8 cellular contexts compared by ENCODE assay signal in the genomic region with DNA sequence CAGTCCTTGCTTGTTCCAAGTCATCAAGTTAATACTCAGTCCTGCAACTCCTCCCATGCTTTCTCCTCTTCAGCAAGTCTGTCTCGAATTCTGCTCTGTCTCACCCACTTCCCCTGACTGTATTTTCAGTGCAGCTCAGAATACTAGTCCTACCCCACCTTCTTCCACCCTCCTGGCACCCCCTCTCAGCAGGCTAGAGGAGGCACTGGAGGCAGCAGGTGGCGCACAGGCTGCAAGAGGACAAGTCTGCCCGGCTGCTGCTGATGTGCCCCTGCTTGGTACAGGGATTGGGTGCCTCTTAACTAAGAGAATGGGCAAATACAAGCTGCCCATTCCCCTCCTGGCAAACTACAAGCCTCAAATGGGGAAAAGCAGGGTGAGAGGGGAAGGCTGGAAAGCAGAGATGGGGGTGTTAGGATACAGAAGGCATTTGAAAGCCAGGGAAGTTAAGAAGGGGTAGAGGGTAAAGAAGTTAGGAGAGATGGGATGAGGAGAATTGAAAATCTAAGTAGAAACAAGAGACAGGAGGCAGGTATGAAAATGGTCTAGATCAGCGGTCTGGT. TPM values are rescaled to one million over a fixed set of nuclear protein-coding genes. Genes with fewer than 3 reads are reported as not detected.
A peak's percentile ranks its signal among the peaks of the same experiment; 100 is the strongest.
DNase-seq lines count a peak whose midpoint lies in the region; ATAC-seq, FAIRE-seq and TF ChIP-seq lines count a peak whose summit lies in the region.

No MANE protein-coding gene starts in this region.

- TF ChIP-seq RAD21 in GM12878 (IDR thresholded peaks at IDR 0.05; ENCODE audit: insufficient read depth, low read depth, low read length): 0 out of 2 replicates have a peak, but pooled peaks have one; percentile 17

- TF ChIP-seq CTCF in NB4 (IDR thresholded peaks at IDR 0.05; ENCODE audit: low read depth, low read length) (no peak), GM12878 (IDR thresholded peaks at IDR 0.05 in 2 of 3, conservative IDR thresholded peaks at IDR 0.05 in 1 of 3; ENCODE audit: control insufficient read depth in 2 of 3, extremely low read depth in 1 of 3, insufficient read depth in 1 of 3, low read depth in 3 of 3, low read length in 3 of 3) (peak; percentile 40 to 46 (median 42); a peak in 5 of 6 replicates)

- intact Hi-C loops in GM12878 (cut with micrococcal nuclease; ENCODE audit: unreplicated experiment): loop anchor here (10.0 kb wide), 1 partner anchor 652 kb away; the partner anchor contains the start of genes FANCG and VCP

- H4K20me1 ChIP-seq in GM12878 (ENCODE audit: control insufficient read depth, insufficient read depth): no peaks in the 10 kb centered on the region

- peak overlapping the region; percentile 90 for H3K9ac ChIP-seq in GM12878 (ENCODE audit: control insufficient read depth, insufficient read depth, low read length)

- BruUV-seq in GM12878 (replicated peaks; lab: Mats Ljungman, UMichigan): no TSS peak

- POLR2A ChIA-PET in GM12878 (lab: Charles Lee): interaction anchor here (0.5 to 8.1 kb wide), 13 partner anchors 11 to 123 kb away, joined by 3 to 163 read pairs (median 8); partner anchors contain the start of genes ARHGEF39, CCDC107, GBA2 and HINT2

- peak overlapping the region; percentile 99 for H3K4me2 ChIP-seq in GM12878 (ENCODE audit: control insufficient read depth, insufficient read depth)

- SMC1A ChIA-PET in GM12878 (lab: Charles Lee; ENCODE audit: uncharacterized antibody, unreplicated experiment): interaction anchor here (0.7 to 8.0 kb wide), 23 partner anchors 11 to 155 kb away, joined by 3 to 145 read pairs (median 6); partner anchors contain the start of genes ARHGEF39, CCDC107, GBA2 and MSMP

- DNase-seq in SKM-1 treated with dmso at 0.1 percent for 144 hours (lab: John Stamatoyannopoulos, UW; ENCODE audit: unreplicated experiment) (peak; percentile 15), SKM-1 (lab: John Stamatoyannopoulos, UW; ENCODE audit: unreplicated experiment) (no peak), NB4 (ENCODE audit: low read depth) (peak; percentile 67), GM12878 (ENCODE audit: low read depth, low spot score) (no peak), left kidney (ENCODE audit: low read depth, low spot score) (peak; percentile 18), NCI-H2029 treated with DMSO at 0.1 percent for 48 hours (lab: John Stamatoyannopoulos, UW) (no peak), DMS153 (lab: John Stamatoyannopoulos, UW) (no peak)

- no peak for FAIRE-seq in GM12878 (lab: Jason Lieb, UNC)

- TF ChIP-seq EP300 in GM12878 (IDR thresholded peaks at IDR 0.05; ENCODE audit: borderline replicate concordance in 1 of 2, control insufficient read depth in 1 of 2, low read depth in 2 of 2, low read length in 2 of 2): no peak

- CTCF ChIA-PET in GM12878 (lab: Yijun Ruan, JAX): interaction anchor here (0.6 to 9.5 kb wide), 36 partner anchors 8 to 173 kb away, joined by 3 to 183 read pairs (median 6); partner anchors contain the start of genes ARHGEF39, CCDC107, GBA2 and HINT2

- H3K36me3 ChIP-seq in GM12878 (ENCODE audit: control insufficient read depth in 2 of 2, insufficient read depth in 2 of 2, low read length in 1 of 2) (peaks cover 23 to 29% of the 10 kb centered on the region in 2 experiments), thymus (ENCODE audit: control insufficient read depth, insufficient read depth) (peaks cover 36% of the 10 kb centered on the region)

- H3K27ac ChIP-seq in GM12878 (ENCODE audit: control insufficient read depth, insufficient read depth): peak overlapping the region; percentile 92
- peak overlapping the region; percentile 50 for H3K27ac ChIP-seq in thymus (ENCODE audit: low read depth)

- TF ChIP-seq POLR2A in NB4 (IDR thresholded peaks at IDR 0.05; ENCODE audit: extremely low read depth, insufficient read length): no peak
- no peak for TF ChIP-seq POLR2A in GM12878 (IDR thresholded peaks at IDR 0.05; ENCODE audit: low read depth, low read length)

- RAD21 ChIA-PET in GM12878 (lab: Charles Lee; ENCODE audit: unreplicated experiment): interaction anchor here (0.6 to 8.6 kb wide), 19 partner anchors 10 to 122 kb away, joined by 3 to 133 read pairs (median 6); partner anchors contain the start of genes ARHGEF39, CCDC107, CD72 and GBA2

- ATAC-seq in GM12878: peak; percentile 80

- in situ Hi-C loops in GM12878 (cut with MboI): loop anchor here (5.0 kb wide), 1 partner anchor 120 kb away; the partner anchor contains the start of gene TESK1

- H3K79me2 ChIP-seq in GM12878 (ENCODE audit: control insufficient read depth, insufficient read depth, low read length): peaks cover 62% of the 10 kb centered on the region

- no peaks in the 10 kb centered on the region for H3K9me3 ChIP-seq in GM12878 (replicated peaks; ENCODE audit: control insufficient read depth, insufficient read depth, low read length)
- H3K9me3 ChIP-seq in thymus (ENCODE audit: control insufficient read depth): no peaks in the 10 kb centered on the region

- H2AFZ ChIP-seq in GM12878 (ENCODE audit: control insufficient read depth, low read depth, low read length): no peak overlapping the region

- WGBS in GM12878 (ENCODE audit: insufficient coverage, insufficient replicate concordance, low lambda C conversion rate, missing lambda C conversion rate): 19% methylated on average over 4 of the region's 4 CpGs
- WGBS in thymus: 24% methylated on average over 4 of the region's 4 CpGs

- H3K4me3 ChIP-seq in NB4 (ENCODE audit: low read depth, low read length): peak overlapping the region; percentile 65
- peak overlapping the region; percentile 93 for H3K4me3 ChIP-seq in GM12878
- H3K4me3 ChIP-seq in thymus (ENCODE audit: low read length): no peak overlapping the region

- H3K4me1 ChIP-seq in GM12878 (ENCODE audit: control insufficient read depth, insufficient read depth, low read length) (peaks cover 23% of the 10 kb centered on the region), thymus (ENCODE audit: control insufficient read depth, insufficient read depth, low read length) (peaks cover 47% of the 10 kb centered on the region)

- H3K27me3 ChIP-seq in GM12878 (replicated peaks in 1 of 2; ENCODE audit: control insufficient read depth in 2 of 2, insufficient read depth in 2 of 2, low read length in 1 of 2) (no peaks in the 10 kb centered on the region), thymus (ENCODE audit: control insufficient read depth, insufficient read depth) (no peaks in the 10 kb centered on the region)

RNA-seq across cellular contexts. Expression of gene TLN1, which starts 5.0 kb away (rescaled TPM):
- 153 and 188 TPM in 2 replicates for total RNA-seq in GM12878 (2013; cell fraction: nucleolus; rRNA removed)
- 119 and 143 TPM in 2 replicates for total RNA-seq in GM12878 (2014; rRNA removed)
- total RNA-seq in GM12878 (2014; rRNA removed; fragmentation: Illumina TruSeq; extraction: Trizol): 49.5 and 61.0 TPM in 2 replicates
- 305 and 308 TPM in 2 replicates for total RNA-seq in GM12878 (2021)
- 68.0 TPM for polyA plus RNA-seq in GM12878 (2011; ENCODE audit: low read depth)
- 30.2 and 69.8 TPM in 2 replicates for polyA plus RNA-seq in GM12878 (2011; rRNA removed)
- polyA plus RNA-seq in GM12878 (2011; cell fraction: cytosol; rRNA removed): 79.3 and 90.4 TPM in 2 replicates
- 131 and 170 TPM in 2 replicates for polyA plus RNA-seq in GM12878 (2011; cell fraction: nucleus; rRNA removed)
- polyA plus RNA-seq in GM12878 (2012): 118 and 152 TPM in 2 replicates
- 57.6 and 73.4 TPM in 2 replicates for polyA plus RNA-seq in GM12878 (2014; fragmentation: Illumina TruSeq; extraction: Trizol)
- 10 to 100 TPM; 11.6 to 13.2 TPM for polyA plus RNA-seq in GM12878 (2014; fragmentation: Nextera tagmentation; extraction: Ambion mirVana)
- polyA plus RNA-seq in GM12878 (2014; rRNA removed): 70.3 and 109 TPM in 2 replicates
- polyA plus RNA-seq in GM12878 (2016; fragmentation: Nextera tagmentation; extraction: Ambion mirVana): 10 to 100 TPM; 92.2 to 96.1 TPM
- polyA minus RNA-seq in GM12878 (2011; rRNA and poly(A)+ RNA removed): 205 and 277 TPM in 2 replicates
- polyA minus RNA-seq in GM12878 (2011; cell fraction: cytosol; rRNA and poly(A)+ RNA removed): 200 and 250 TPM in 2 replicates
- polyA minus RNA-seq in GM12878 (2011; cell fraction: nucleus; rRNA and poly(A)+ RNA removed): 49.8 and 109 TPM in 2 replicates
- 74.5 TPM for polyA plus RNA-seq in thymus

RNA-seq across cellular contexts. Expression of gene CREB3, which starts 5.5 kb away (rescaled TPM):
- 16.9 and 18.1 TPM in 2 replicates for total RNA-seq in GM12878 (2013; cell fraction: nucleolus; rRNA removed)
- total RNA-seq in GM12878 (2014; rRNA removed) (21.6 and 23.4 TPM in 2 replicates), GM12878 (2014; rRNA removed; fragmentation: Illumina TruSeq; extraction: Trizol) (18.1 and 18.3 TPM in 2 replicates), GM12878 (2021) (21.4 and 22.9 TPM in 2 replicates)
- 19.5 TPM for polyA plus RNA-seq in GM12878 (2011; ENCODE audit: low read depth)
- polyA plus RNA-seq in GM12878 (2011; rRNA removed) (12.0 and 16.3 TPM in 2 replicates), GM12878 (2014; fragmentation: Illumina TruSeq; extraction: Trizol) (17.8 and 20.1 TPM in 2 replicates), GM12878 (2014; fragmentation: Nextera tagmentation; extraction: Ambion mirVana) (10 to 100 TPM in 1 of 2 experiments, 1 to 10 TPM in 1; 9.8 to 14.1 TPM), GM12878 (2014; rRNA removed) (19.5 and 20.6 TPM in 2 replicates), GM12878 (2016; fragmentation: Nextera tagmentation; extraction: Ambion mirVana) (10 to 100 TPM; 33.2 to 38.9 TPM), thymus (25.6 TPM)
- 22.6 and 25.1 TPM in 2 replicates for polyA plus RNA-seq in GM12878 (2011; cell fraction: cytosol; rRNA removed)
- polyA plus RNA-seq in GM12878 (2011; cell fraction: nucleus; rRNA removed): 15.5 and 19.2 TPM in 2 replicates
- polyA plus RNA-seq in GM12878 (2012): 32.3 and 35.4 TPM in 2 replicates
- 6.6 and 10.3 TPM in 2 replicates for polyA minus RNA-seq in GM12878 (2011; rRNA and poly(A)+ RNA removed)
- polyA minus RNA-seq in GM12878 (2011; cell fraction: cytosol; rRNA and poly(A)+ RNA removed): 4.9 and 5.5 TPM in 2 replicates
- 6.8 and 9.7 TPM in 2 replicates for polyA minus RNA-seq in GM12878 (2011; cell fraction: nucleus; rRNA and poly(A)+ RNA removed)

RNA-seq across cellular contexts. Expression of gene GBA2, which starts 22.1 kb away (rescaled TPM):
- total RNA-seq in GM12878 (2013; cell fraction: nucleolus; rRNA removed): 106 and 126 TPM in 2 replicates
- total RNA-seq in GM12878 (2014; rRNA removed) (24.2 and 25.3 TPM in 2 replicates), GM12878 (2014; rRNA removed; fragmentation: Illumina TruSeq; extraction: Trizol) (18.6 and 23.4 TPM in 2 replicates), GM12878 (2021) (35.8 and 40.8 TPM in 2 replicates)
- 22.2 TPM for polyA plus RNA-seq in GM12878 (2011; ENCODE audit: low read depth)
- polyA plus RNA-seq in GM12878 (2011; rRNA removed) (35.1 and 44.0 TPM in 2 replicates), GM12878 (2014; fragmentation: Illumina TruSeq; extraction: Trizol) (33.0 and 36.1 TPM in 2 replicates), GM12878 (2014; fragmentation: Nextera tagmentation; extraction: Ambion mirVana) (10 to 100 TPM; 15.3 TPM), GM12878 (2014; rRNA removed) (45.1 and 48.8 TPM in 2 replicates), GM12878 (2016; fragmentation: Nextera tagmentation; extraction: Ambion mirVana) (10 to 100 TPM; 27.4 to 30.8 TPM), thymus (36.9 TPM)
- polyA plus RNA-seq in GM12878 (2011; cell fraction: cytosol; rRNA removed): 41.4 and 54.0 TPM in 2 replicates
- 261 and 281 TPM in 2 replicates for polyA plus RNA-seq in GM12878 (2011; cell fraction: nucleus; rRNA removed)
- polyA plus RNA-seq in GM12878 (2012): 29.4 and 33.7 TPM in 2 replicates
- 45.0 and 53.6 TPM in 2 replicates for polyA minus RNA-seq in GM12878 (2011; rRNA and poly(A)+ RNA removed)
- 10.7 and 13.1 TPM in 2 replicates for polyA minus RNA-seq in GM12878 (2011; cell fraction: cytosol; rRNA and poly(A)+ RNA removed)
- polyA minus RNA-seq in GM12878 (2011; cell fraction: nucleus; rRNA and poly(A)+ RNA removed): 48.5 and 85.3 TPM in 2 replicates

RNA-seq across cellular contexts. Expression of gene RGP1, which starts 22.1 kb away (rescaled TPM):
- total RNA-seq in GM12878 (2013; cell fraction: nucleolus; rRNA removed): 27.0 and 30.8 TPM in 2 replicates
- 7.6 and 8.3 TPM in 2 replicates for total RNA-seq in GM12878 (2014; rRNA removed)
- total RNA-seq in GM12878 (2014; rRNA removed; fragmentation: Illumina TruSeq; extraction: Trizol): 7.1 and 7.3 TPM in 2 replicates
- total RNA-seq in GM12878 (2021): 13.7 and 14.9 TPM in 2 replicates
- 4.9 TPM for polyA plus RNA-seq in GM12878 (2011; ENCODE audit: low read depth)
- polyA plus RNA-seq in GM12878 (2011; rRNA removed): 11.5 and 13.7 TPM in 2 replicates
- polyA plus RNA-seq in GM12878 (2011; cell fraction: cytosol; rRNA removed): 10.3 and 11.3 TPM in 2 replicates
- 27.3 and 28.4 TPM in 2 replicates for polyA plus RNA-seq in GM12878 (2011; cell fraction: nucleus; rRNA removed)
- polyA plus RNA-seq in GM12878 (2012): 7.4 and 7.7 TPM in 2 replicates
- polyA plus RNA-seq in GM12878 (2014; fragmentation: Illumina TruSeq; extraction: Trizol): 8.0 and 8.8 TPM in 2 replicates
- under 1 TPM; 0.44 to 0.89 TPM for polyA plus RNA-seq in GM12878 (2014; fragmentation: Nextera tagmentation; extraction: Ambion mirVana)
- polyA plus RNA-seq in GM12878 (2014; rRNA removed): 8.2 and 8.4 TPM in 2 replicates
- 1 to 10 TPM; 3.4 to 3.6 TPM for polyA plus RNA-seq in GM12878 (2016; fragmentation: Nextera tagmentation; extraction: Ambion mirVana)
- polyA minus RNA-seq in GM12878 (2011; rRNA and poly(A)+ RNA removed): 16.1 and 21.4 TPM in 2 replicates
- 5.6 and 6.5 TPM in 2 replicates for polyA minus RNA-seq in GM12878 (2011; cell fraction: cytosol; rRNA and poly(A)+ RNA removed)
- polyA minus RNA-seq in GM12878 (2011; cell fraction: nucleus; rRNA and poly(A)+ RNA removed): 14.9 and 22.0 TPM in 2 replicates
- polyA plus RNA-seq in thymus: 6.5 TPM

RNA-seq across cellular contexts. Expression of gene MSMP, which starts 27.1 kb away (rescaled TPM):
- not detected in 2 replicates for total RNA-seq in GM12878 (2013; cell fraction: nucleolus; rRNA removed)
- total RNA-seq in GM12878 (2014; rRNA removed) (not detected in 2 replicates), GM12878 (2014; rRNA removed; fragmentation: Illumina TruSeq; extraction: Trizol) (not detected in 2 replicates), GM12878 (2021) (1.1 and 2.4 TPM in 2 replicates)
- not detected for polyA plus RNA-seq in GM12878 (2011; ENCODE audit: low read depth)
- polyA plus RNA-seq in GM12878 (2011; rRNA removed) (not detected in 2 replicates), GM12878 (2014; fragmentation: Illumina TruSeq; extraction: Trizol) (0.47 TPM in 1 of 2 replicates, not detected in the other), GM12878 (2014; fragmentation: Nextera tagmentation; extraction: Ambion mirVana) (under 1 TPM; 0.33 to 0.90 TPM), GM12878 (2014; rRNA removed) (not detected in 2 replicates), GM12878 (2016; fragmentation: Nextera tagmentation; extraction: Ambion mirVana) (1 to 10 TPM in 1 of 2 experiments, under 1 TPM in 1; 0.82 to 1.5 TPM), thymus (0.25 TPM)
- 0.51 TPM in 1 of 2 replicates, not detected in the other for polyA plus RNA-seq in GM12878 (2011; cell fraction: cytosol; rRNA removed)
- polyA plus RNA-seq in GM12878 (2011; cell fraction: nucleus; rRNA removed): 0.43 TPM in 1 of 2 replicates, not detected in the other
- polyA plus RNA-seq in GM12878 (2012): not detected in 2 replicates
- polyA minus RNA-seq in GM12878 (2011; rRNA and poly(A)+ RNA removed): 0.77 TPM in 1 of 2 replicates, not detected in the other
- not detected in 2 replicates for polyA minus RNA-seq in GM12878 (2011; cell fraction: cytosol; rRNA and poly(A)+ RNA removed)
- not detected in 2 replicates for polyA minus RNA-seq in GM12878 (2011; cell fraction: nucleus; rRNA and poly(A)+ RNA removed)

Comparison
In these comparisons a context has a peak if more than half of its experiments do, and no peak if none do; other contexts are left out.
1. DNase-seq: peak in SKM-1 treated with dmso at 0.1 percent for 144 hours (single experiment), NB4 (single experiment) and left kidney (single experiment); none in SKM-1 (single experiment), GM12878 (single experiment), NCI-H2029 treated with DMSO at 0.1 percent for 48 hours (single experiment) and DMS153 (single experiment).